In genomic region chr14:34649344-34649743, GRCh38 we compare ENCODE assay signal across 11 cellular contexts. TPM values are rescaled to one million over a fixed set of nuclear protein-coding genes. Genes with fewer than 3 reads are reported as not detected.
DNase-seq lines count a peak whose midpoint lies in the region; ATAC-seq, FAIRE-seq and TF ChIP-seq lines count a peak whose summit lies in the region.
"Had no signal": no experiment of that assay in that cellular context is flagged by ENCODE, and none has a peak within 500 bp of the region (broad histone marks: within the 10 kb centered on the region; RNA-seq: fewer than 3 reads in every experiment).

No MANE protein-coding gene starts in this region.

- in situ Hi-C loops in GM12878 (cut with MboI), result no loop called here

- H3K9me3 Mint-ChIP-seq in CD8-positive, alpha-beta memory T cell, result no peaks in the 10 kb centered on the region

- no peak for ATAC-seq in GM12878
- ATAC-seq in left lung, result peak; percentile 30
- no peak for ATAC-seq in HG03342 (IDR thresholded peaks at IDR 0.05; ENCODE audit: unreplicated experiment)
- no peak for ATAC-seq in stimulated activated naive CD8-positive, alpha-beta T cell treated with anti-CD3 and anti-CD28 coated beads, Interleukin-15, Interleukin-2, amounts not matched to agents 100 U/mL and 50 U/mL, for 24 hours

- CTCF ChIA-PET in AG04450 (lab: Charles Lee), result interaction anchor here (0.7 kb wide), 1 partner anchor 73 kb away, joined by 4 read pairs; no protein-coding TSS in a partner anchor
- CTCF ChIA-PET in GM12878 (lab: Yijun Ruan, JAX), result no interaction called here
- CTCF ChIA-PET in CD8-positive, alpha-beta memory T cell (lab: Charles Lee), result no interaction called here

- H3K36me3 ChIP-seq in GM12878 (ENCODE audit: control insufficient read depth in 2 of 2, insufficient read depth in 2 of 2, low read length in 1 of 2) (no peaks in the 10 kb centered on the region), left lung (no peaks in the 10 kb centered on the region)
- no peaks in the 10 kb centered on the region for H3K36me3 ChIP-seq in CD8-positive, alpha-beta memory T cell (ENCODE audit: insufficient read depth, low read length)
- H3K36me3 ChIP-seq: colonic mucosa had no signal

- TF ChIP-seq CTCF in AG04450 (IDR thresholded peaks at IDR 0.05; ENCODE audit: low read depth, low read length) (no peak), GM12878 (IDR thresholded peaks at IDR 0.05 in 2 of 3, conservative IDR thresholded peaks at IDR 0.05 in 1 of 3; ENCODE audit: control insufficient read depth in 2 of 3, extremely low read depth in 1 of 3, insufficient read depth in 1 of 3, low read depth in 3 of 3, low read length in 3 of 3) (no peak), left lung (IDR thresholded peaks at IDR 0.05) (no peak)

- H3K4me2 ChIP-seq in GM12878 (ENCODE audit: control insufficient read depth, insufficient read depth), result no peak overlapping the region

- peaks cover 0 to 2% of the 10 kb centered on the region in 2 donors for H3K27me3 Mint-ChIP-seq in CD8-positive, alpha-beta memory T cell

- RAD21 ChIA-PET in GM12878 (lab: Charles Lee; ENCODE audit: unreplicated experiment), result interaction anchor here (0.5 kb wide), 1 partner anchor 163 kb away, joined by 3 read pairs; no protein-coding TSS in a partner anchor

- TF ChIP-seq EP300 in GM12878 (IDR thresholded peaks at IDR 0.05; ENCODE audit: borderline replicate concordance in 1 of 2, control insufficient read depth in 1 of 2, low read depth in 2 of 2, low read length in 2 of 2), result no peak

- intact Hi-C loops in GM12878 (cut with micrococcal nuclease; ENCODE audit: unreplicated experiment) (no loop called here), left lung (cut with DNase I) (no loop called here)

- TF ChIP-seq RAD21 in GM12878 (IDR thresholded peaks at IDR 0.05; ENCODE audit: insufficient read depth, low read depth, low read length), result no peak

- H2AFZ ChIP-seq in GM12878 (ENCODE audit: control insufficient read depth, low read depth, low read length), result no peak overlapping the region

- FAIRE-seq in GM12878 (lab: Jason Lieb, UNC), result no peak

- H4K20me1 ChIP-seq in GM12878 (ENCODE audit: control insufficient read depth, insufficient read depth), result no peaks in the 10 kb centered on the region

- H3K79me2 ChIP-seq in GM12878 (ENCODE audit: control insufficient read depth, insufficient read depth, low read length), result no peaks in the 10 kb centered on the region

- TF ChIP-seq POLR2A in GM12878 (IDR thresholded peaks at IDR 0.05; ENCODE audit: low read depth, low read length), result no peak

- no TSS peak for BruUV-seq in GM12878 (replicated peaks; lab: Mats Ljungman, UMichigan)

- no peak overlapping the region for H3K27ac Mint-ChIP-seq in CD8-positive, alpha-beta memory T cell

- no peaks in the 10 kb centered on the region for H3K36me3 Mint-ChIP-seq in CD8-positive, alpha-beta memory T cell

- H3K27ac ChIP-seq in AG04450 (ENCODE audit: low read depth, low read length) (peak overlapping the region; percentile 98), GM12878 (ENCODE audit: control insufficient read depth, insufficient read depth) (no peak overlapping the region), left lung (no peak overlapping the region)
- H3K27ac ChIP-seq in CD8-positive, alpha-beta memory T cell (ENCODE audit: low read depth, low read length), result no peak overlapping the region
- H3K27ac ChIP-seq: colonic mucosa had no signal

- H3K4me1 ChIP-seq in GM12878 (ENCODE audit: control insufficient read depth, insufficient read depth, low read length) (no peaks in the 10 kb centered on the region), left lung (no peaks in the 10 kb centered on the region)
- H3K4me1 ChIP-seq in CD8-positive, alpha-beta memory T cell (ENCODE audit: insufficient read depth, low read length), result no peaks in the 10 kb centered on the region
- H3K4me1 ChIP-seq: colonic mucosa had no signal

- DNase-seq in AG04450 (ENCODE audit: low read depth, low spot score), result peak; percentile 81
- DNase-seq in HT1080 (ENCODE audit: low read depth), result peak; percentile 95
- DNase-seq in GM12878 (ENCODE audit: low read depth, low spot score), result no peak
- no peak for DNase-seq in left lung
- DNase-seq in activated effector memory CD4-positive, alpha-beta T cell treated with Interleukin-2 at 50 U/mL for 16 hours, result no peak
- no peak for DNase-seq in CD8-positive, alpha-beta memory T cell
- DNase-seq in stimulated activated naive CD8-positive, alpha-beta T cell treated with anti-CD3 and anti-CD28 coated beads, Interleukin-15, Interleukin-2, amounts not matched to agents 100 U/mL and 50 U/mL, for 24 hours, result no peak
- DNase-seq: C1 segment of cervical spinal cord, colonic mucosa, NCI-H1436 had no signal

- no peak overlapping the region for H3K4me3 ChIP-seq in AG04450 (ENCODE audit: low read depth, low read length)
- no peak overlapping the region for H3K4me3 ChIP-seq in GM12878
- no peak overlapping the region for H3K4me3 ChIP-seq in left lung
- H3K4me3 ChIP-seq in CD8-positive, alpha-beta memory T cell (ENCODE audit: low read length), result no peak overlapping the region
- H3K4me3 ChIP-seq: colonic mucosa had no signal

- H3K4me1 Mint-ChIP-seq in CD8-positive, alpha-beta memory T cell, result no peaks in the 10 kb centered on the region

- SMC1A ChIA-PET in GM12878 (lab: Charles Lee; ENCODE audit: uncharacterized antibody, unreplicated experiment), result interaction anchor here (1.8 kb wide), 1 partner anchor 21 kb away, joined by 5 read pairs; no protein-coding TSS in a partner anchor

- POLR2A ChIA-PET in AG04450 (lab: Yijun Ruan, JAX), result interaction anchor here (0.6 to 0.7 kb wide), 2 partner anchors 81 to 327 kb away, joined by 4 read pairs; no protein-coding TSS in a partner anchor
- POLR2A ChIA-PET in GM12878 (lab: Charles Lee), result no interaction called here
- POLR2A ChIA-PET in CD8-positive, alpha-beta memory T cell (lab: Charles Lee), result no interaction called here

- H3K9me3 ChIP-seq in AG04450 (ENCODE audit: control insufficient read depth, insufficient read depth, low read length), result peaks cover 7% of the 10 kb centered on the region
- H3K9me3 ChIP-seq in GM12878 (replicated peaks; ENCODE audit: control insufficient read depth, insufficient read depth, low read length), result no peaks in the 10 kb centered on the region
- H3K9me3 ChIP-seq in left lung, result no peaks in the 10 kb centered on the region
- no peaks in the 10 kb centered on the region for H3K9me3 ChIP-seq in CD8-positive, alpha-beta memory T cell (ENCODE audit: low read length)
- H3K9me3 ChIP-seq: colonic mucosa had no signal

- H3K9ac ChIP-seq in GM12878 (ENCODE audit: control insufficient read depth, insufficient read depth, low read length), result no peak overlapping the region

- H3K4me3 Mint-ChIP-seq in CD8-positive, alpha-beta memory T cell, result no peak overlapping the region

- H3K27me3 ChIP-seq in AG04450 (ENCODE audit: control insufficient read depth, insufficient read depth, low read length) (no peaks in the 10 kb centered on the region), GM12878 (replicated peaks in 1 of 2; ENCODE audit: control insufficient read depth in 2 of 2, insufficient read depth in 2 of 2, low read length in 1 of 2) (no peaks in the 10 kb centered on the region), left lung (no peaks in the 10 kb centered on the region)
- H3K27me3 ChIP-seq in CD8-positive, alpha-beta memory T cell (ENCODE audit: insufficient read depth, low read length, poor library complexity, severe bottlenecking), result no peaks in the 10 kb centered on the region
- H3K27me3 ChIP-seq: colonic mucosa had no signal

TF ChIP-seq in GM12878, 131 proteins besides CTCF, POLR2A, EP300 and RAD21:
- TF ChIP-seq EED (IDR thresholded peaks at IDR 0.05; ENCODE audit: low read depth) (no peak), NR2F1 (conservative IDR thresholded peaks at IDR 0.05) (0 out of 2 replicates have a peak, but pooled peaks have one; percentile 21)

RNA-seq across cellular contexts. Expression of gene SNX6, which starts 19.4 kb away (rescaled TPM):
- 120 and 178 TPM in 2 replicates for polyA plus RNA-seq in AG04450 (2011; rRNA removed)
- polyA minus RNA-seq in AG04450 (2011; rRNA and poly(A)+ RNA removed), result 40.5 and 65.9 TPM in 2 replicates
- 70.3 and 80.4 TPM in 2 replicates for total RNA-seq in HT1080 (2014; rRNA removed; shearing (Covaris generic))
- 106 and 122 TPM in 2 replicates for polyA plus RNA-seq in HT1080 (2015; cell fraction: cytosol; rRNA removed)
- 97.7 and 126 TPM in 2 replicates for polyA plus RNA-seq in HT1080 (2015; cell fraction: nucleus; rRNA removed)
- total RNA-seq in GM12878 (2013; cell fraction: nucleolus; rRNA removed), result 96.8 and 106 TPM in 2 replicates
- total RNA-seq in GM12878 (2014; rRNA removed), result 36.0 and 43.7 TPM in 2 replicates
- 58.1 and 61.6 TPM in 2 replicates for total RNA-seq in GM12878 (2014; rRNA removed; fragmentation: Illumina TruSeq; extraction: Trizol)
- 43.0 and 45.9 TPM in 2 replicates for total RNA-seq in GM12878 (2021)
- polyA plus RNA-seq in GM12878 (2011; ENCODE audit: low read depth), result 24.3 TPM
- 65.6 and 107 TPM in 2 replicates for polyA plus RNA-seq in GM12878 (2011; rRNA removed)
- 19.3 and 59.4 TPM in 2 replicates for polyA plus RNA-seq in GM12878 (2011; cell fraction: cytosol; rRNA removed)
- polyA plus RNA-seq in GM12878 (2011; cell fraction: nucleus; rRNA removed), result 21.8 and 22.3 TPM in 2 replicates
- 35.5 and 42.6 TPM in 2 replicates for polyA plus RNA-seq in GM12878 (2012)
- polyA plus RNA-seq in GM12878 (2014; fragmentation: Illumina TruSeq; extraction: Trizol), result 81.3 and 91.6 TPM in 2 replicates
- 100 to 1,000 TPM in 1 of 2 experiments, 10 to 100 TPM in 1; 85.1 to 107 TPM for polyA plus RNA-seq in GM12878 (2014; fragmentation: Nextera tagmentation; extraction: Ambion mirVana)
- polyA plus RNA-seq in GM12878 (2014; rRNA removed), result 34.4 and 34.8 TPM in 2 replicates
- 10 to 100 TPM; 77.9 to 79.5 TPM for polyA plus RNA-seq in GM12878 (2016; fragmentation: Nextera tagmentation; extraction: Ambion mirVana)
- polyA minus RNA-seq in GM12878 (2011; rRNA and poly(A)+ RNA removed), result 24.7 and 32.4 TPM in 2 replicates
- 7.8 and 14.5 TPM in 2 replicates for polyA minus RNA-seq in GM12878 (2011; cell fraction: cytosol; rRNA and poly(A)+ RNA removed)
- 8.3 and 14.5 TPM in 2 replicates for polyA minus RNA-seq in GM12878 (2011; cell fraction: nucleus; rRNA and poly(A)+ RNA removed)
- total RNA-seq in left lung, result 10 to 100 TPM; 71.3 to 73.6 TPM
- total RNA-seq in CD8-positive, alpha-beta memory T cell, result 10 to 100 TPM; 63.4 to 67.1 TPM
- 128 TPM for polyA plus RNA-seq in CD8-positive, alpha-beta memory T cell

Comparison
In these comparisons a context has a peak if more than half of its experiments do, and no peak if none do; other contexts are left out.
1. DNase-seq: peak in AG04450 (single experiment) and HT1080 (single experiment); none in GM12878 (single experiment), left lung (0 of 2), activated effector memory CD4-positive, alpha-beta T cell treated with Interleukin-2 at 50 U/mL for 16 hours (single experiment), CD8-positive, alpha-beta memory T cell (0 of 5) and stimulated activated naive CD8-positive, alpha-beta T cell treated with anti-CD3 and anti-CD28 coated beads, Interleukin-15, Interleukin-2, amounts not matched to agents 100 U/mL and 50 U/mL, for 24 hours (single experiment).